8 cellular contexts compared by ENCODE assay signal in the genomic region with DNA sequence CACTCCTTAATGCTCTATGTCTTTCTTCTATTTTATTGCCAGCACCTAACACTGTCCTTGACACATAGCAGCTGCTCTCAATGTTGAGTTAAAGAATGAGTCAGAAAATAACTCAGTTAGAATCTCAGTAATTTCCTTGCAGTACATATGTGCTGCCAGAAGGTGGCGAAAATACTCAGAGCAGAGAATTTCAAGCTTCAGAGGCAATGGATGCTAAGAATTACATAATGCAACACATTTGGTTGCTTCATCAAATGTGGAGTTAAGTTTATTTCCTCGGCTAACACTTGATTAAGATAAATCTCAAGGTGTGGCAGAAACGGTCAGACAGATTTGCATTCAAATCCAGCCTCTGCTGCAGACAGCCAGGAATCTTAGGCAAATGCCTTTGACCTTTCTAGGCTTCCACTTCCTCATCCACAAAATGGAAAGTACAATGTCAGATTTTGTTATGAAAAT.
DNase-seq lines count a peak whose midpoint lies in the region; ATAC-seq, FAIRE-seq and TF ChIP-seq lines count a peak whose summit lies in the region.

No MANE protein-coding gene starts in this region.

- H3K36me3 Mint-ChIP-seq in activated B cell treated with CpG ODN at 0.5 μM for 24 hours (ENCODE audit: low read depth): no peaks in the 10 kb centered on the region
- H3K36me3 Mint-ChIP-seq in naive thymus-derived CD8-positive, alpha-beta T cell: no peaks in the 10 kb centered on the region

- POLR2A ChIA-PET in activated B cell treated with CpG ODN at 0.5 μM for 24 hours (lab: Charles Lee): interaction anchor here (0.7 to 1.8 kb wide), 2 partner anchors 10 to 12 kb away, joined by 4 to 5 read pairs; no protein-coding TSS in a partner anchor
- POLR2A ChIA-PET in naive thymus-derived CD8-positive, alpha-beta T cell (lab: Charles Lee): no interaction called here

- no peaks in the 10 kb centered on the region for H3K27me3 Mint-ChIP-seq in activated B cell treated with CpG ODN at 0.5 μM for 24 hours
- H3K27me3 Mint-ChIP-seq in naive thymus-derived CD8-positive, alpha-beta T cell: no peaks in the 10 kb centered on the region

- H3K4me3 ChIP-seq in esophagus muscularis mucosa: no peak overlapping the region

- CTCF ChIA-PET in activated B cell treated with CpG ODN at 0.5 μM for 24 hours (lab: Charles Lee): interaction anchor here (0.6 to 4.0 kb wide), 8 partner anchors 10 to 532 kb away, joined by 3 to 35 read pairs (median 4); no protein-coding TSS in a partner anchor

- no peaks in the 10 kb centered on the region for H3K9me3 ChIP-seq in esophagus muscularis mucosa

- H3K9me3 Mint-ChIP-seq in activated B cell treated with CpG ODN at 0.5 μM for 24 hours: no peaks in the 10 kb centered on the region
- H3K9me3 Mint-ChIP-seq in naive thymus-derived CD8-positive, alpha-beta T cell: no peaks in the 10 kb centered on the region

- peak overlapping the region; percentile 31 for H3K27ac Mint-ChIP-seq in activated B cell treated with CpG ODN at 0.5 μM for 24 hours
- H3K27ac Mint-ChIP-seq in naive thymus-derived CD8-positive, alpha-beta T cell: no peak overlapping the region

- H3K36me3 ChIP-seq in esophagus muscularis mucosa: no peaks in the 10 kb centered on the region

- ATAC-seq in GM19351 (IDR thresholded peaks at IDR 0.05; ENCODE audit: unreplicated experiment) (peak; percentile 83), HG03175 (IDR thresholded peaks at IDR 0.05; ENCODE audit: unreplicated experiment) (peak; percentile 85), activated B cell treated with CpG ODN at 0.5 μM for 24 hours (ENCODE audit: low read depth) (peak; percentile 86)
- ATAC-seq in naive thymus-derived CD8-positive, alpha-beta T cell: peak; percentile 42 to 45

- peaks cover 19 to 42% (median 36%) of the 10 kb centered on the region in 4 donors for H3K4me1 ChIP-seq in esophagus muscularis mucosa

- intact Hi-C loops in activated B cell treated with CpG ODN at 0.5 μM for 24 hours (cut with micrococcal nuclease) (loop anchor here (1.0 to 5.0 kb wide), 5 partner anchors 12 to 731 kb away; a partner anchor contains a TSS), esophagus muscularis mucosa (cut with DNase I) (loop anchor here (1.0 kb wide), 1 partner anchor 24 kb away; no protein-coding TSS in a partner anchor)

- TF ChIP-seq EP300 in esophagus muscularis mucosa (IDR thresholded peaks at IDR 0.05): no peak

- 5% methylated on average over 3 of the region's 3 CpGs for WGBS in esophagus muscularis mucosa

- TF ChIP-seq CTCF in activated B cell treated with CpG ODN at 0.5 μM for 24 hours (IDR thresholded peaks at IDR 0.05) (peak; percentile 89), esophagus muscularis mucosa (IDR thresholded peaks at IDR 0.05) (peak; percentile 82 to 90 (median 89))

- H3K4me3 Mint-ChIP-seq in activated B cell treated with CpG ODN at 0.5 μM for 24 hours: peak overlapping the region; percentile 24
- H3K4me3 Mint-ChIP-seq in naive thymus-derived CD8-positive, alpha-beta T cell: no peak overlapping the region

- no peak for TF ChIP-seq POLR2A in esophagus muscularis mucosa (IDR thresholded peaks at IDR 0.05; ENCODE audit: low read depth)

- peaks cover 18% of the 10 kb centered on the region for H3K4me1 Mint-ChIP-seq in activated B cell treated with CpG ODN at 0.5 μM for 24 hours
- H3K4me1 Mint-ChIP-seq in naive thymus-derived CD8-positive, alpha-beta T cell: peaks cover 0 to 8% (median 0%) of the 10 kb centered on the region in 4 donors

- peak; percentile 79 for DNase-seq in DMS 273 (lab: John Stamatoyannopoulos, UW; ENCODE audit: unreplicated experiment)
- peak; percentile 56 for DNase-seq in NCI-H226
- no peak for DNase-seq in activated B cell treated with CpG ODN at 0.5 μM for 24 hours
- peak; percentile 91 for DNase-seq in esophagus muscularis mucosa (ENCODE audit: extremely low spot score)
- peak in 6 of 10 donors; percentile 8 to 45 (median 30) for DNase-seq in naive thymus-derived CD8-positive, alpha-beta T cell
- DNase-seq in urothelium cell line (ENCODE audit: low spot score): peak; percentile 65

- peak overlapping the region in 1 of 4 donors; percentile 19 for H3K27ac ChIP-seq in esophagus muscularis mucosa (replicated peaks in 1 of 4)

- H3K27me3 ChIP-seq in esophagus muscularis mucosa: no peaks in the 10 kb centered on the region

- no peak for FAIRE-seq in urothelium cell line (lab: Jason Lieb, UNC)
